ENCODE assay signal across 11 cellular contexts in genomic region chr3:71168961-71169411, GRCh38.
DNase-seq lines count a peak whose midpoint lies in the region; ATAC-seq and TF ChIP-seq lines count a peak whose summit lies in the region.
"Had no signal": no experiment of that assay in that cellular context is flagged by ENCODE, and none has a peak within 500 bp of the region (broad histone marks: within the 10 kb centered on the region; RNA-seq: fewer than 3 reads in every experiment).

No MANE protein-coding gene starts in this region.

- no peaks in the 10 kb centered on the region for H3K27me3 ChIP-seq in adipocyte (replicated peaks; ENCODE audit: control insufficient read depth, insufficient read depth, low read length)
- H3K27me3 ChIP-seq in thymus (ENCODE audit: control insufficient read depth, insufficient read depth): no peaks in the 10 kb centered on the region
- H3K27me3 ChIP-seq: dorsolateral prefrontal cortex had no signal

- H3K27ac ChIP-seq in thymus (ENCODE audit: low read depth): peak overlapping the region; percentile 42

- peaks cover 93% of the 10 kb centered on the region for H3K36me3 Mint-ChIP-seq in activated T-cell treated with anti-CD3 and anti-CD28 coated beads, Interleukin-2, amount 50 U/mL, for 24 hours (ENCODE audit: low read depth)
- peaks cover 5% of the 10 kb centered on the region for H3K36me3 Mint-ChIP-seq in mesothelial cell of epicardium

- no peak overlapping the region for H3K4me3 Mint-ChIP-seq in activated T-cell treated with anti-CD3 and anti-CD28 coated beads, Interleukin-2, amount 50 U/mL, for 24 hours
- peak overlapping the region; percentile 17 for H3K4me3 Mint-ChIP-seq in mesothelial cell of epicardium

- no peaks in the 10 kb centered on the region for H3K27me3 Mint-ChIP-seq in activated T-cell treated with anti-CD3 and anti-CD28 coated beads, Interleukin-2, amount 50 U/mL, for 24 hours
- no peaks in the 10 kb centered on the region for H3K27me3 Mint-ChIP-seq in mesothelial cell of epicardium (ENCODE audit: low read depth)

- peaks cover 9% of the 10 kb centered on the region for H3K9me3 Mint-ChIP-seq in activated T-cell treated with anti-CD3 and anti-CD28 coated beads, Interleukin-2, amount 50 U/mL, for 24 hours
- no peaks in the 10 kb centered on the region for H3K9me3 Mint-ChIP-seq in mesothelial cell of epicardium

- H3K4me1 Mint-ChIP-seq in activated T-cell treated with anti-CD3 and anti-CD28 coated beads, Interleukin-2, amount 50 U/mL, for 24 hours (ENCODE audit: low read depth): peaks cover 73% of the 10 kb centered on the region
- peaks cover 75% of the 10 kb centered on the region for H3K4me1 Mint-ChIP-seq in mesothelial cell of epicardium

- peak overlapping the region; percentile 63 for H3K27ac Mint-ChIP-seq in activated T-cell treated with anti-CD3 and anti-CD28 coated beads, Interleukin-2, amount 50 U/mL, for 24 hours
- peak overlapping the region; percentile 84 for H3K27ac Mint-ChIP-seq in mesothelial cell of epicardium

- H3K9ac ChIP-seq in adipocyte (ENCODE audit: low read length): peak overlapping the region; percentile 62

- no peak for TF ChIP-seq CTCF in mesothelial cell of epicardium (IDR thresholded peaks at IDR 0.05; ENCODE audit: unreplicated experiment)

- H3K9me3 ChIP-seq in adipocyte (ENCODE audit: control insufficient read depth, low read length) (no peaks in the 10 kb centered on the region), thymus (ENCODE audit: control insufficient read depth) (no peaks in the 10 kb centered on the region)

- no peaks in the 10 kb centered on the region for H3K36me3 ChIP-seq in adipocyte (ENCODE audit: control insufficient read depth, insufficient read depth, low read length, severe bottlenecking)
- no peaks in the 10 kb centered on the region for H3K36me3 ChIP-seq in thymus (ENCODE audit: control insufficient read depth, insufficient read depth)

- H3K4me3 ChIP-seq in adipocyte (ENCODE audit: low read length): peak overlapping the region; percentile 24
- H3K4me3 ChIP-seq in thymus (ENCODE audit: low read length): no peak overlapping the region

- DNase-seq in activated T-cell treated with anti-CD3 and anti-CD28 coated beads, Interleukin-2, amount 50 U/mL, for 24 hours: no peak
- no peak for DNase-seq in activated T-cell treated with anti-CD3 and anti-CD28 coated beads, Interleukin-2, amount 50 U/mL, for 1 hour
- no peak for DNase-seq in adipocyte (ENCODE audit: low read depth)
- DNase-seq in mesothelial cell of epicardium (ENCODE audit: low spot score in 2 of 2, unreplicated experiment in 2 of 2): no peak
- DNase-seq in activated CD4-positive, alpha-beta T cell treated with anti-CD3 and anti-CD28 coated beads, Interleukin-2, amount 50 U/mL, for 1 hour: no peak
- DNase-seq in glomerular visceral epithelial cell (ENCODE audit: extremely low spot score): no peak
- DNase-seq: activated T-cell treated with anti-CD3 and anti-CD28 coated beads, Interleukin-2, amount 50 U/mL, for 48 hours; dorsolateral prefrontal cortex; NCI-H1048 had no signal

- 93% methylated on average over 10 of the region's 10 CpGs for WGBS in thymus

- H3K4me1 ChIP-seq in adipocyte (ENCODE audit: control insufficient read depth, insufficient read depth, low read length) (peaks cover 33% of the 10 kb centered on the region), thymus (ENCODE audit: control insufficient read depth, insufficient read depth, low read length) (peaks cover 5% of the 10 kb centered on the region)

- no peak for ATAC-seq in GM18867 (IDR thresholded peaks at IDR 0.05; ENCODE audit: unreplicated experiment)
